Comparison of ENCODE assay signal across 20 cellular contexts in genomic region chr5:124720589-124720988, GRCh38. TPM values are rescaled to one million over a fixed set of nuclear protein-coding genes. Genes with fewer than 3 reads are reported as not detected.
A peak's percentile ranks its signal among the peaks of the same experiment; 100 is the strongest.
DNase-seq lines count a peak whose midpoint lies in the region; ATAC-seq, FAIRE-seq and TF ChIP-seq lines count a peak whose summit lies in the region.
"Had no signal": no experiment of that assay in that cellular context is flagged by ENCODE, and none has a peak within 500 bp of the region (broad histone marks: within the 10 kb centered on the region; RNA-seq: fewer than 3 reads in every experiment).

No MANE protein-coding gene starts in this region.

- H4K20me1 ChIP-seq in DOHH2 (ENCODE audit: control insufficient read depth, insufficient read depth, low read depth, low read length), result no peaks in the 10 kb centered on the region

- H3K9me2 ChIP-seq in DOHH2 (replicated peaks; ENCODE audit: control insufficient read depth, low read length), result no peaks in the 10 kb centered on the region

- no peaks in the 10 kb centered on the region for H3K9me3 ChIP-seq in DOHH2 (ENCODE audit: control insufficient read depth, insufficient read depth, low read length)
- H3K9me3 ChIP-seq in HUES48 (ENCODE audit: control insufficient read depth, insufficient read depth, low read length), result no peaks in the 10 kb centered on the region
- H3K9me3 ChIP-seq in right cardiac atrium (ENCODE audit: control insufficient read depth, low read length), result no peaks in the 10 kb centered on the region
- no peaks in the 10 kb centered on the region for H3K9me3 ChIP-seq in pancreas

- intact Hi-C loops in right cardiac atrium (cut with DNase I), result no loop called here
- intact Hi-C loops in pancreas (cut with DNase I), result no loop called here

- H3F3A ChIP-seq in DOHH2 (ENCODE audit: control insufficient read depth, insufficient read depth), result peaks cover 37% of the 10 kb centered on the region

- DNase-seq in right cardiac atrium, result no peak
- no peak for DNase-seq in pancreas
- DNase-seq in stimulated activated CD4-positive, alpha-beta T cell treated with anti-CD3 and anti-CD28 coated beads, Interleukin-12 subunit alpha, Interleukin-12 subunit beta, amount 100 ng/mL, for 4 hours, result no peak
- DNase-seq in NCI-H524 treated with DMSO at 0.1 percent for 48 hours (lab: John Stamatoyannopoulos, UW), result no peak
- DNase-seq: ACHN; Caco-2; CD4-positive, CD25-positive, alpha-beta regulatory T cell; DMS153; EL; NCI-H2029; NCI-H2171; NCI-H446; NCI-H748 treated with DMSO at 0.1 percent for 48 hours; PC-3 had no signal

- H3K79me2 ChIP-seq in DOHH2 (ENCODE audit: control insufficient read depth, low read length), result peaks cover 96% of the 10 kb centered on the region

- H3K27ac ChIP-seq in DOHH2 (ENCODE audit: low read depth, low read length), result peak overlapping the region; percentile 95
- H3K27ac ChIP-seq in HUES48 (ENCODE audit: low read depth, low read length), result peak overlapping the region; percentile 76
- no peak overlapping the region for H3K27ac ChIP-seq in right cardiac atrium (ENCODE audit: low read length)
- peak overlapping the region in 2 of 4 donors; percentile 33 to 34 for H3K27ac ChIP-seq in pancreas

- no peak for FAIRE-seq in pancreas (lab: Jason Lieb, UNC)
- FAIRE-seq: HTR-8/SVneo, K562 had no signal

- peak overlapping the region; percentile 73 for H3K4me2 ChIP-seq in DOHH2 (ENCODE audit: low read length)

- H3K4me3 ChIP-seq in DOHH2 (ENCODE audit: low read length), result peak overlapping the region; percentile 60
- H3K4me3 ChIP-seq in HUES48 (ENCODE audit: low read depth, low read length), result no peak overlapping the region
- H3K4me3 ChIP-seq in right cardiac atrium (ENCODE audit: low read length), result no peak overlapping the region
- H3K4me3 ChIP-seq in pancreas, result no peak overlapping the region
- H3K4me3 ChIP-seq: K562 had no signal

- 64% methylated on average over 4 of the region's 4 CpGs for WGBS in right cardiac atrium
- 14 to 20% methylated on average over 4 of the region's 4 CpGs for WGBS in pancreas, 2 donors

- H3K9ac ChIP-seq in HUES48 (ENCODE audit: low read depth, low read length), result no peak overlapping the region

- TF ChIP-seq CTCF in DOHH2 (IDR thresholded peaks at IDR 0.05; ENCODE audit: low read depth, low read length, poor library complexity, severe bottlenecking) (no peak), pancreas (IDR thresholded peaks at IDR 0.05) (no peak)

- ATAC-seq in right cardiac atrium (peak; percentile 54 to 71), pancreas (peak; percentile 27 to 69 (median 58)), HG03439 (IDR thresholded peaks at IDR 0.05; ENCODE audit: unreplicated experiment) (no peak), GM18861 (IDR thresholded peaks at IDR 0.05; ENCODE audit: unreplicated experiment) (no peak)
- ATAC-seq: K562, PC-3 had no signal

- H3K27me3 ChIP-seq in DOHH2 (ENCODE audit: control insufficient read depth, low read length) (no peaks in the 10 kb centered on the region), HUES48 (ENCODE audit: control insufficient read depth, insufficient read depth, low read length) (no peaks in the 10 kb centered on the region), right cardiac atrium (ENCODE audit: control insufficient read depth, insufficient read depth) (no peaks in the 10 kb centered on the region), pancreas (no peaks in the 10 kb centered on the region)

- peaks cover 85% of the 10 kb centered on the region for H3K4me1 ChIP-seq in DOHH2 (ENCODE audit: control insufficient read depth, low read length)
- peaks cover 53% of the 10 kb centered on the region for H3K4me1 ChIP-seq in HUES48 (ENCODE audit: control insufficient read depth, insufficient read depth, low read length)
- peaks cover 7% of the 10 kb centered on the region for H3K4me1 ChIP-seq in right cardiac atrium (ENCODE audit: control insufficient read depth, insufficient read depth, low read length)
- H3K4me1 ChIP-seq in pancreas, result peaks cover 25 to 42% (median 40%) of the 10 kb centered on the region in 3 donors

- H3K36me3 ChIP-seq in DOHH2 (ENCODE audit: control insufficient read depth, low read length) (peaks cover 21% of the 10 kb centered on the region), HUES48 (ENCODE audit: control insufficient read depth, insufficient read depth, low read length) (no peaks in the 10 kb centered on the region), pancreas (no peaks in the 10 kb centered on the region)

RNA-seq across cellular contexts. Expression of gene ZNF608, which starts 25.9 kb away (rescaled TPM):
- total RNA-seq in right cardiac atrium (10 to 100 TPM; 31.1 to 43.7 (median 41.2) TPM), pancreas (10 to 100 TPM in 5 of 6 donors, 1 to 10 TPM in 1; 9.3 to 21.6 (median 11.4) TPM)
- polyA plus RNA-seq in right cardiac atrium (16.4 TPM), pancreas (10 to 100 TPM; 13.7 to 14.8 TPM)
- polyA plus RNA-seq: CD4-positive, CD25-positive, alpha-beta regulatory T cell had no signal

Comparison
In these comparisons a context has a peak if more than half of its experiments do, and no peak if none do; other contexts are left out.
1. ATAC-seq: peak in right cardiac atrium (2 of 2) and pancreas (4 of 4); none in HG03439 (single experiment) and GM18861 (single experiment).